18 cellular contexts compared by ENCODE assay signal in genomic region chr4:156336516-156336915, GRCh38.
"Had no signal": no experiment of that assay in that cellular context is flagged by ENCODE, and none has a peak within 500 bp of the region (broad histone marks: within the 10 kb centered on the region; RNA-seq: fewer than 3 reads in every experiment).

No MANE protein-coding gene starts in this region.

- H3K27ac ChIP-seq: hepatocyte, psoas muscle, right lobe of liver, spleen had no signal

- H3K4me2 ChIP-seq: hepatocyte had no signal

- DNase-seq: activated B cell treated with CpG ODN at 0.5 μM for 24 hours; activated CD4-positive, alpha-beta T cell treated with anti-CD3 and anti-CD28 coated beads for 48 hours; activated CD8-positive, alpha-beta memory T cell treated with anti-CD3 and anti-CD28 coated beads, Interleukin-2, amount 50 U/mL, for 48 hours; activated CD8-positive, alpha-beta T cell treated with anti-CD3 and anti-CD28 coated beads, Interleukin-2, amount 10 ng/mL, durations not matched to agents 7 days and 5 days; activated gamma-delta T cell treated with Interleukin-2 at 50 U/mL for 16 hours; amygdala; endodermal cell; erythroblast; kidney; left ventricle myocardium superior; mesendoderm; psoas muscle; right lobe of liver; spleen; stimulated activated naive CD8-positive, alpha-beta T cell treated with anti-CD3 and anti-CD28 coated beads, Interleukin-15, amount 100 ng/mL, for 72 hours had no signal

- H3K4me3 Mint-ChIP-seq: activated B cell treated with CpG ODN at 0.5 μM for 24 hours; activated CD8-positive, alpha-beta T cell treated with anti-CD3 and anti-CD28 coated beads, Interleukin-2, amount 10 ng/mL, durations not matched to agents 7 days and 5 days; activated naive CD8-positive, alpha-beta T cell; endodermal cell; stimulated activated naive CD8-positive, alpha-beta T cell treated with anti-CD3 and anti-CD28 coated beads, Interleukin-15, amount 100 ng/mL, for 72 hours; type B pancreatic cell had no signal

- H3K4me1 Mint-ChIP-seq: activated B cell treated with CpG ODN at 0.5 μM for 24 hours; stimulated activated naive CD8-positive, alpha-beta T cell treated with anti-CD3 and anti-CD28 coated beads, Interleukin-15, amount 100 ng/mL, for 72 hours had no signal

- ATAC-seq: activated CD8-positive, alpha-beta T cell treated with anti-CD3 and anti-CD28 coated beads, Interleukin-2, amount 10 ng/mL, durations not matched to agents 7 days and 5 days; left ventricle myocardium superior; psoas muscle; right lobe of liver; stimulated activated naive CD8-positive, alpha-beta T cell treated with anti-CD3 and anti-CD28 coated beads, Interleukin-15, amount 100 ng/mL, for 72 hours had no signal

- H3K9me3 Mint-ChIP-seq: activated B cell treated with CpG ODN at 0.5 μM for 24 hours; endodermal cell; stimulated activated naive CD8-positive, alpha-beta T cell treated with anti-CD3 and anti-CD28 coated beads, Interleukin-15, amount 100 ng/mL, for 72 hours; type B pancreatic cell had no signal

- H3K36me3 ChIP-seq: right lobe of liver, spleen had no signal

- H2AFZ ChIP-seq: hepatocyte had no signal

- H3K27me3 ChIP-seq: hepatocyte, right lobe of liver, spleen had no signal

- H3K36me3 Mint-ChIP-seq: activated naive CD8-positive, alpha-beta T cell; type B pancreatic cell had no signal

- H3K27ac Mint-ChIP-seq: activated B cell treated with CpG ODN at 0.5 μM for 24 hours; activated CD8-positive, alpha-beta T cell treated with anti-CD3 and anti-CD28 coated beads, Interleukin-2, amount 10 ng/mL, durations not matched to agents 7 days and 5 days; activated naive CD8-positive, alpha-beta T cell; endodermal cell; stimulated activated naive CD8-positive, alpha-beta T cell treated with anti-CD3 and anti-CD28 coated beads, Interleukin-15, amount 100 ng/mL, for 72 hours; type B pancreatic cell had no signal

- H3K9me3 ChIP-seq: psoas muscle, right lobe of liver, spleen had no signal

- H3K4me3 ChIP-seq: hepatocyte, psoas muscle, right lobe of liver, spleen had no signal

- H3K4me1 ChIP-seq: psoas muscle, right lobe of liver, spleen had no signal

- H3K79me2 ChIP-seq: hepatocyte had no signal
